ENCODE assay signal across 28 cellular contexts in genomic region chr14:50832935-50833607, GRCh38. TPM values are rescaled to one million over a fixed set of nuclear protein-coding genes. Genes with fewer than 3 reads are reported as not detected.
DNase-seq lines count a peak whose midpoint lies in the region; ATAC-seq and TF ChIP-seq lines count a peak whose summit lies in the region.
"Had no signal": no experiment of that assay in that cellular context is flagged by ENCODE, and none has a peak within 500 bp of the region (broad histone marks: within the 10 kb centered on the region; RNA-seq: fewer than 3 reads in every experiment).

No MANE protein-coding gene starts in this region.

- no peaks in the 10 kb centered on the region for H3K9me3 Mint-ChIP-seq in CD8-positive, alpha-beta T cell
- peaks cover 16% of the 10 kb centered on the region for H3K9me3 Mint-ChIP-seq in glutamatergic neuron (ENCODE audit: unreplicated experiment)
- H3K9me3 Mint-ChIP-seq in stimulated activated memory B cell treated with anti-CD40 and anti-IgM and Interleukin-4, amounts not matched to agents 10 μg/mL and 1 μg/mL and 100 μg/mL, for 72 hours: no peaks in the 10 kb centered on the region
- H3K9me3 Mint-ChIP-seq: dendritic cell treated with granulocyte-macrophage colony-stimulating factor and Interleukin-4, amounts not matched to agents 40 ng/mL and 50 ng/mL, for 4 days; stimulated activated effector memory CD8-positive, alpha-beta T cell treated with anti-CD3 and anti-CD28 coated beads, Interleukin-12 subunit alpha, Interleukin-12 subunit beta, amount 100 ng/mL, for 72 hours had no signal

- peaks cover 35% of the 10 kb centered on the region for H3K4me1 ChIP-seq in CD8-positive, alpha-beta T cell (ENCODE audit: insufficient read depth, low read length)

- intact Hi-C loops in CD8-positive, alpha-beta T cell (cut with DNase I, micrococcal nuclease): loop anchor here (5.0 to 10.0 kb wide), 5 partner anchors 262 to 1032 kb away; partner anchors contain the start of genes DMAC2L (in 1 of the 2), GNG2 (in 1 of the 2), L2HGDH (in 1 of the 2) and SOS2 (in 1 of the 2)

- no peak overlapping the region for H3K4me3 ChIP-seq in CD8-positive, alpha-beta T cell (ENCODE audit: low read depth, low read length)
- H3K4me3 ChIP-seq: GM23248, K562, lower lobe of right lung, vagina had no signal

- H3K36me3 ChIP-seq in CD8-positive, alpha-beta T cell (ENCODE audit: insufficient read depth, low read length): no peaks in the 10 kb centered on the region
- H3K36me3 ChIP-seq: lower lobe of right lung, vagina had no signal

- peaks cover 59% of the 10 kb centered on the region for H3K4me1 Mint-ChIP-seq in CD8-positive, alpha-beta T cell (ENCODE audit: low read depth)
- H3K4me1 Mint-ChIP-seq in T-helper 17 cell (peaks cover 44% of the 10 kb centered on the region), glutamatergic neuron (ENCODE audit: low read depth, unreplicated experiment) (peaks cover 18% of the 10 kb centered on the region)
- peaks cover 57% of the 10 kb centered on the region for H3K4me1 Mint-ChIP-seq in stimulated activated memory B cell treated with anti-CD40 and anti-IgM and Interleukin-4, amounts not matched to agents 10 μg/mL and 1 μg/mL and 100 μg/mL, for 72 hours

- peaks cover 20% of the 10 kb centered on the region for H3K36me3 Mint-ChIP-seq in CD8-positive, alpha-beta T cell
- H3K36me3 Mint-ChIP-seq in T-helper 17 cell (ENCODE audit: low read depth): peaks cover 4% of the 10 kb centered on the region
- H3K36me3 Mint-ChIP-seq in glutamatergic neuron (ENCODE audit: unreplicated experiment): no peaks in the 10 kb centered on the region
- H3K36me3 Mint-ChIP-seq in stimulated activated memory B cell treated with anti-CD40 and anti-IgM and Interleukin-4, amounts not matched to agents 10 μg/mL and 1 μg/mL and 100 μg/mL, for 72 hours: peaks cover 19% of the 10 kb centered on the region

- H3K27me3 ChIP-seq in CD8-positive, alpha-beta T cell (ENCODE audit: insufficient read depth, low read length): no peaks in the 10 kb centered on the region
- H3K27me3 ChIP-seq: vagina had no signal

- H3K27ac Mint-ChIP-seq in CD8-positive, alpha-beta T cell: peak overlapping the region; percentile 8
- peak overlapping the region; percentile 95 for H3K27ac Mint-ChIP-seq in T-helper 17 cell
- H3K27ac Mint-ChIP-seq in glutamatergic neuron (ENCODE audit: unreplicated experiment): no peak overlapping the region
- peak overlapping the region; percentile 96 for H3K27ac Mint-ChIP-seq in stimulated activated memory B cell treated with anti-CD40 and anti-IgM and Interleukin-4, amounts not matched to agents 10 μg/mL and 1 μg/mL and 100 μg/mL, for 72 hours
- H3K27ac Mint-ChIP-seq: activated CD8-positive, alpha-beta T cell treated with anti-CD3 and anti-CD28 coated beads, Interleukin-2, amount 10 ng/mL, durations not matched to agents 7 days and 5 days; dendritic cell treated with granulocyte-macrophage colony-stimulating factor and Interleukin-4, amounts not matched to agents 40 ng/mL and 50 ng/mL, for 4 days; stimulated activated effector memory CD8-positive, alpha-beta T cell treated with anti-CD3 and anti-CD28 coated beads, Interleukin-12 subunit alpha, Interleukin-12 subunit beta, amount 100 ng/mL, for 72 hours had no signal

- POLR2A ChIA-PET in CD8-positive, alpha-beta T cell (lab: Charles Lee): no interaction called here

- no peak for DNase-seq in CD8-positive, alpha-beta T cell
- no peak for DNase-seq in T-helper 17 cell
- no peak for DNase-seq in glutamatergic neuron
- no peak for DNase-seq in retina
- no peak for DNase-seq in NCI-H1930 (lab: John Stamatoyannopoulos, UW)
- DNase-seq in KG1 (lab: John Stamatoyannopoulos, UW): no peak
- DNase-seq: activated CD4-positive, CD25-positive, alpha-beta regulatory T cell treated with anti-CD3 and anti-CD28 coated beads, Interleukin-2, amount 50 U/mL, for 72 hours; activated CD8-positive, alpha-beta T cell treated with anti-CD3 and anti-CD28 coated beads, Interleukin-2, amount 10 ng/mL, durations not matched to agents 7 days and 5 days; activated gamma-delta T cell treated with Interleukin-2 at 50 U/mL for 16 hours; activated T-cell treated with anti-CD3 and anti-CD28 coated beads for 4 hours; CD4-positive, alpha-beta memory T cell; GF-D8; GM23248; kidney glomerular epithelial cell; lower lobe of right lung; NCI-H1436 treated with DMSO at 0.1 percent for 48 hours; occipital lobe; SHP77 treated with DMSO at 0.1 percent for 48 hours; stimulated activated CD4-positive, alpha-beta T cell treated with anti-CD3 and anti-CD28 coated beads, Interleukin-2, amount 100 ng/mL, for 48 hours had no signal

- no peaks in the 10 kb centered on the region for H3K27me3 Mint-ChIP-seq in CD8-positive, alpha-beta T cell (ENCODE audit: low read depth)
- H3K27me3 Mint-ChIP-seq in T-helper 17 cell: no peaks in the 10 kb centered on the region
- H3K27me3 Mint-ChIP-seq in glutamatergic neuron (ENCODE audit: unreplicated experiment): peaks cover 18% of the 10 kb centered on the region
- no peaks in the 10 kb centered on the region for H3K27me3 Mint-ChIP-seq in stimulated activated memory B cell treated with anti-CD40 and anti-IgM and Interleukin-4, amounts not matched to agents 10 μg/mL and 1 μg/mL and 100 μg/mL, for 72 hours
- H3K27me3 Mint-ChIP-seq: CD4-positive, alpha-beta memory T cell had no signal

- CTCF ChIA-PET in CD8-positive, alpha-beta T cell (lab: Charles Lee): interaction anchor here (0.6 to 6.1 kb wide), 4 partner anchors 27 to 1961 kb away, joined by 3 to 40 read pairs (median 3); no protein-coding TSS in a partner anchor

- no peak for ATAC-seq in CD8-positive, alpha-beta T cell
- no peak for ATAC-seq in T-helper 17 cell
- no peak for ATAC-seq in stimulated activated memory B cell treated with anti-CD40 and anti-IgM and Interleukin-4, amounts not matched to agents 10 μg/mL and 1 μg/mL and 100 μg/mL, for 72 hours
- ATAC-seq: activated CD8-positive, alpha-beta T cell treated with anti-CD3 and anti-CD28 coated beads, Interleukin-2, amount 10 ng/mL, durations not matched to agents 7 days and 5 days; K562; lower lobe of right lung; stimulated activated effector memory CD8-positive, alpha-beta T cell treated with anti-CD3 and anti-CD28 coated beads, Interleukin-12 subunit alpha, Interleukin-12 subunit beta, amount 100 ng/mL, for 72 hours had no signal

- peak overlapping the region; percentile 46 for H3K4me3 Mint-ChIP-seq in CD8-positive, alpha-beta T cell
- H3K4me3 Mint-ChIP-seq in T-helper 17 cell (no peak overlapping the region), glutamatergic neuron (ENCODE audit: unreplicated experiment) (peak overlapping the region; percentile 45)
- H3K4me3 Mint-ChIP-seq in stimulated activated memory B cell treated with anti-CD40 and anti-IgM and Interleukin-4, amounts not matched to agents 10 μg/mL and 1 μg/mL and 100 μg/mL, for 72 hours: peak overlapping the region; percentile 36
- H3K4me3 Mint-ChIP-seq: dendritic cell treated with granulocyte-macrophage colony-stimulating factor and Interleukin-4, amounts not matched to agents 40 ng/mL and 50 ng/mL, for 4 days had no signal

- H3K9me3 ChIP-seq in CD8-positive, alpha-beta T cell (ENCODE audit: low read length): no peaks in the 10 kb centered on the region
- H3K9me3 ChIP-seq in T-helper 17 cell (ENCODE audit: control insufficient read depth, low read length, poor library complexity, severe bottlenecking): no peaks in the 10 kb centered on the region
- H3K9me3 ChIP-seq: lower lobe of right lung, vagina had no signal

- TF ChIP-seq CTCF in CD8-positive, alpha-beta T cell (IDR thresholded peaks at IDR 0.05): no peak
- TF ChIP-seq CTCF in glutamatergic neuron (IDR thresholded peaks at IDR 0.05; ENCODE audit: partially characterized antibody, unreplicated experiment): no peak

- no peak overlapping the region for H3K27ac ChIP-seq in CD8-positive, alpha-beta T cell (ENCODE audit: low read depth, low read length)
- H3K27ac ChIP-seq: GM23248, lower lobe of right lung, vagina had no signal

RNA-seq across cellular contexts. Expression of gene NIN, which starts 2.1 kb away (rescaled TPM):
- total RNA-seq in CD8-positive, alpha-beta T cell: 100 to 1,000 TPM; 121 to 132 TPM
- 10 to 100 TPM; 62.2 to 71.6 TPM for total RNA-seq in T-helper 17 cell
- total RNA-seq in glutamatergic neuron (ENCODE audit: unreplicated experiment): 104 TPM

RNA-seq across cellular contexts. Expression of gene ABHD12B, which starts 38.8 kb away (rescaled TPM):
- total RNA-seq in CD8-positive, alpha-beta T cell: not detected
- total RNA-seq in T-helper 17 cell (not detected), glutamatergic neuron (ENCODE audit: unreplicated experiment) (0.61 TPM)
- total RNA-seq: activated CD8-positive, alpha-beta T cell treated with anti-CD3 and anti-CD28 coated beads, Interleukin-2, amount 10 ng/mL, durations not matched to agents 7 days and 5 days; bronchial epithelial cell; CD4-positive, alpha-beta memory T cell; GM23248; K562; lower lobe of right lung; NCI-H460; occipital lobe; renal cortical epithelial cell; temporal lobe; vagina had no signal
